Comparison of ENCODE assay signal across 14 cellular contexts in genomic region chr11:47378836-47379170, GRCh38. TPM values are rescaled to one million over a fixed set of nuclear protein-coding genes. Genes with fewer than 3 reads are reported as not detected.
DNase-seq lines count a peak whose midpoint lies in the region; ATAC-seq and TF ChIP-seq lines count a peak whose summit lies in the region.
"Had no signal": no experiment of that assay in that cellular context is flagged by ENCODE, and none has a peak within 500 bp of the region (broad histone marks: within the 10 kb centered on the region; RNA-seq: fewer than 3 reads in every experiment).

No MANE protein-coding gene starts in this region.

- no peaks in the 10 kb centered on the region for H3K9me3 ChIP-seq in H9 (ENCODE audit: control insufficient read depth, low read depth, low read length)

- H3K4ac ChIP-seq in H9 (ENCODE audit: low read depth, low read length), result no peak overlapping the region

- H3K27me3 Mint-ChIP-seq in activated B cell treated with CpG ODN at 0.5 μM for 24 hours, result no peaks in the 10 kb centered on the region
- no peaks in the 10 kb centered on the region for H3K27me3 Mint-ChIP-seq in stimulated activated naive B cell treated with anti-CD40 and anti-IgM and Interleukin-4, amounts not matched to agents 10 μg/mL and 1 μg/mL and 100 μg/mL, for 72 hours
- H3K27me3 Mint-ChIP-seq in H9 (ENCODE audit: low read depth), result peaks cover 5% of the 10 kb centered on the region
- H3K27me3 Mint-ChIP-seq: stimulated activated naive CD8-positive, alpha-beta T cell treated with anti-CD3 and anti-CD28 coated beads, Interleukin-15, Interleukin-2, amounts not matched to agents 100 ng/mL and 50 ng/mL, for 24 hours had no signal

- H3K23ac ChIP-seq in H9 (ENCODE audit: insufficient read length, low read depth, low read length), result no peak overlapping the region

- no peaks in the 10 kb centered on the region for H3K79me2 ChIP-seq in H9 (ENCODE audit: insufficient read depth, low read length)

- no peak overlapping the region for H2BK120ac ChIP-seq in H9 (ENCODE audit: low read depth, low read length, poor library complexity, severe bottlenecking)

- H2AFZ ChIP-seq in H9 (ENCODE audit: low read length), result no peak overlapping the region

- H3K9me3 Mint-ChIP-seq in activated B cell treated with CpG ODN at 0.5 μM for 24 hours, result no peaks in the 10 kb centered on the region
- H3K9me3 Mint-ChIP-seq in stimulated activated naive B cell treated with anti-CD40 and anti-IgM and Interleukin-4, amounts not matched to agents 10 μg/mL and 1 μg/mL and 100 μg/mL, for 72 hours, result no peaks in the 10 kb centered on the region
- H3K9me3 Mint-ChIP-seq in H9, result no peaks in the 10 kb centered on the region
- H3K9me3 Mint-ChIP-seq: stimulated activated naive CD8-positive, alpha-beta T cell treated with anti-CD3 and anti-CD28 coated beads, Interleukin-15, Interleukin-2, amounts not matched to agents 100 ng/mL and 50 ng/mL, for 24 hours had no signal

- H2AK5ac ChIP-seq in H9 (ENCODE audit: insufficient read length, low read length), result no peak overlapping the region

- TF ChIP-seq CTCF in activated B cell treated with CpG ODN at 0.5 μM for 24 hours (IDR thresholded peaks at IDR 0.05) (no peak), H9 (conservative IDR thresholded peaks at IDR 0.05) (no peak)

- no peak overlapping the region for H3T11ph ChIP-seq in H9 (ENCODE audit: low read length)

- DNase-seq in activated B cell treated with CpG ODN at 0.5 μM for 24 hours (no peak), H9 (no peak), sciatic nerve (ENCODE audit: low spot score) (no peak)
- DNase-seq in stimulated activated naive B cell treated with anti-CD40 and anti-IgM and Interleukin-4, amounts not matched to agents 10 μg/mL and 1 μg/mL and 100 μg/mL, for 72 hours, result no peak
- DNase-seq in activated CD4-positive, alpha-beta T cell treated with anti-CD3 and anti-CD28 coated beads, Interleukin-2, amount 50 U/mL, for 4 hours, result no peak
- DNase-seq: activated T-cell treated with anti-CD3 and anti-CD28 coated beads for 4 hours; NCI-H2227 treated with DMSO at 0.1 percent for 48 hours; nephron progenitor cell; stimulated activated CD4-positive, alpha-beta T cell treated with anti-CD3 and anti-CD28 coated beads, Interleukin-1b, Interleukin-23, amount 100 ng/mL, for 48 hours had no signal

- intact Hi-C loops in activated B cell treated with CpG ODN at 0.5 μM for 24 hours (cut with micrococcal nuclease) (loop anchor here (1.0 to 5.0 kb wide), 7 partner anchors 15 to 474 kb away; partner anchors contain the start of genes CELF1, PSMC3 and SLC39A13), sciatic nerve (cut with DNase I) (no loop called here)

- H3K79me1 ChIP-seq in H9 (ENCODE audit: insufficient read depth, low read depth, low read length, poor library complexity, severe bottlenecking), result no peaks in the 10 kb centered on the region

- no peaks in the 10 kb centered on the region for H3K23me2 ChIP-seq in H9 (ENCODE audit: insufficient read length, low read depth, low read length, poor library complexity, severe bottlenecking)

- peaks cover 46% of the 10 kb centered on the region for H3K4me1 Mint-ChIP-seq in activated B cell treated with CpG ODN at 0.5 μM for 24 hours
- H3K4me1 Mint-ChIP-seq in stimulated activated naive B cell treated with anti-CD40 and anti-IgM and Interleukin-4, amounts not matched to agents 10 μg/mL and 1 μg/mL and 100 μg/mL, for 72 hours, result peaks cover 27 to 39% of the 10 kb centered on the region in 2 donors
- peaks cover 3 to 4% of the 10 kb centered on the region in 2 experiments; a peak in 3 of 4 replicates for H3K4me1 Mint-ChIP-seq in H9

- H3K36me3 Mint-ChIP-seq in activated B cell treated with CpG ODN at 0.5 μM for 24 hours (ENCODE audit: low read depth) (peaks cover 29% of the 10 kb centered on the region), H9 (ENCODE audit: insufficient read depth in 1 of 3, low read depth in 3 of 3) (no peaks in the 10 kb centered on the region)
- H3K36me3 Mint-ChIP-seq in stimulated activated naive B cell treated with anti-CD40 and anti-IgM and Interleukin-4, amounts not matched to agents 10 μg/mL and 1 μg/mL and 100 μg/mL, for 72 hours, result peaks cover 23 to 31% of the 10 kb centered on the region in 2 donors

- no peak overlapping the region for H3K18ac ChIP-seq in H9 (ENCODE audit: insufficient read length, low read depth, low read length)

- H3K27ac ChIP-seq in H9 (ENCODE audit: insufficient read length, low read depth, low read length), result no peak overlapping the region
- H3K27ac ChIP-seq: KMS-11 had no signal

- no peak overlapping the region for H3K27ac Mint-ChIP-seq in activated B cell treated with CpG ODN at 0.5 μM for 24 hours
- no peak overlapping the region for H3K27ac Mint-ChIP-seq in stimulated activated naive B cell treated with anti-CD40 and anti-IgM and Interleukin-4, amounts not matched to agents 10 μg/mL and 1 μg/mL and 100 μg/mL, for 72 hours
- H3K27ac Mint-ChIP-seq in H9, result no peak overlapping the region; a peak in 1 of 7 replicates
- H3K27ac Mint-ChIP-seq: nephron progenitor cell had no signal

- no peaks in the 10 kb centered on the region for H3K4me1 ChIP-seq in H9 (ENCODE audit: insufficient read depth, low read length)

- H2BK12ac ChIP-seq in H9 (ENCODE audit: insufficient read length, low read depth, low read length), result no peak overlapping the region

- H4K5ac ChIP-seq in H9 (ENCODE audit: insufficient read length, low read depth, low read length), result no peak overlapping the region

- POLR2A ChIA-PET in activated B cell treated with CpG ODN at 0.5 μM for 24 hours (lab: Charles Lee), result interaction anchor here (0.5 to 3.9 kb wide), 14 partner anchors 13 to 762 kb away, joined by 3 to 106 read pairs (median 6); partner anchors contain the start of genes ATG13, DDB2, HARBI1 and MTCH2

- H3K27me3 ChIP-seq in H9 (ENCODE audit: insufficient read depth, low read length), result no peaks in the 10 kb centered on the region

- no peak overlapping the region for H2BK15ac ChIP-seq in H9 (ENCODE audit: low read depth, low read length)

- CTCF ChIA-PET in activated B cell treated with CpG ODN at 0.5 μM for 24 hours (lab: Charles Lee), result interaction anchor here (0.9 to 1.4 kb wide), 5 partner anchors 15 to 33 kb away, joined by 4 to 8 read pairs (median 6); no protein-coding TSS in a partner anchor

- H3K4me2 ChIP-seq in H9 (ENCODE audit: insufficient read depth, insufficient read length, low read length), result no peak overlapping the region
- H3K4me2 ChIP-seq: KMS-11 had no signal

- no peak overlapping the region for H4K91ac ChIP-seq in H9 (ENCODE audit: insufficient read length, low read depth, low read length)

- H3K9ac ChIP-seq in H9 (ENCODE audit: extremely low read depth, insufficient read length, low read length), result no peak overlapping the region
- H3K9ac ChIP-seq: KMS-11 had no signal

- no peak overlapping the region for H4K8ac ChIP-seq in H9 (replicated peaks; ENCODE audit: insufficient read length, low read depth, low read length)

- H3K56ac ChIP-seq in H9 (ENCODE audit: insufficient read length, low read depth, low read length), result no peak overlapping the region

- no peaks in the 10 kb centered on the region for H4K20me1 ChIP-seq in H9 (ENCODE audit: control insufficient read depth, insufficient read depth, insufficient read length)

- no peak overlapping the region for H2BK5ac ChIP-seq in H9 (ENCODE audit: insufficient read length, low read length)

- no peak overlapping the region for H3K14ac ChIP-seq in H9 (ENCODE audit: insufficient read depth, low read length)

- H3K4me3 Mint-ChIP-seq in activated B cell treated with CpG ODN at 0.5 μM for 24 hours, result peak overlapping the region; percentile 94
- no peak overlapping the region for H3K4me3 Mint-ChIP-seq in stimulated activated naive B cell treated with anti-CD40 and anti-IgM and Interleukin-4, amounts not matched to agents 10 μg/mL and 1 μg/mL and 100 μg/mL, for 72 hours
- no peak overlapping the region for H3K4me3 Mint-ChIP-seq in H9
- H3K4me3 Mint-ChIP-seq: nephron progenitor cell had no signal

- no peak overlapping the region for H2BK20ac ChIP-seq in H9 (ENCODE audit: low read depth, low read length, poor library complexity, severe bottlenecking)

- ATAC-seq in GM19025 (IDR thresholded peaks at IDR 0.05; ENCODE audit: low read depth, unreplicated experiment) (peak; percentile 9), HG02943 (IDR thresholded peaks at IDR 0.05; ENCODE audit: low read depth, unreplicated experiment) (peak; percentile 16), activated B cell treated with CpG ODN at 0.5 μM for 24 hours (ENCODE audit: low read depth) (no peak), sciatic nerve (no peak)
- ATAC-seq in stimulated activated naive B cell treated with anti-CD40 and anti-IgM and Interleukin-4, amounts not matched to agents 10 μg/mL and 1 μg/mL and 100 μg/mL, for 72 hours (replicated peaks), result peak; percentile 4 to 6

RNA-seq across cellular contexts. Expression of gene SPI1, which starts 0.5 kb away (rescaled TPM):
- total RNA-seq in activated B cell treated with CpG ODN at 0.5 μM for 24 hours, result 63.9 and 68.8 TPM in 2 replicates
- total RNA-seq in H9 (2021), result not detected in 2 replicates
- total RNA-seq in sciatic nerve, result 47.0 TPM
- total RNA-seq: epithelial cell of proximal tubule had no signal

RNA-seq across cellular contexts. Expression of gene MYBPC3, which starts 26.3 kb away (rescaled TPM):
- 0.46 and 0.69 TPM in 2 replicates for total RNA-seq in activated B cell treated with CpG ODN at 0.5 μM for 24 hours
- total RNA-seq in H9 (2021), result not detected in 2 replicates
- total RNA-seq in sciatic nerve, result 0.53 TPM
- total RNA-seq: epithelial cell of proximal tubule had no signal

RNA-seq across cellular contexts. Expression of gene SLC39A13, which starts 29.6 kb away (rescaled TPM):
- total RNA-seq in activated B cell treated with CpG ODN at 0.5 μM for 24 hours (27.5 and 28.2 TPM in 2 replicates), H9 (2021) (25.8 and 29.2 TPM in 2 replicates), sciatic nerve (55.5 TPM)

RNA-seq across cellular contexts. Expression of gene PSMC3, which starts 47.4 kb away (rescaled TPM):
- 101 and 126 TPM in 2 replicates for total RNA-seq in activated B cell treated with CpG ODN at 0.5 μM for 24 hours
- 179 TPM in 2 replicates for total RNA-seq in H9 (2021)
- 97.5 TPM for total RNA-seq in sciatic nerve

Comparison
In these comparisons a context has a peak if more than half of its experiments do, and no peak if none do; other contexts are left out.
1. ATAC-seq: peak in GM19025 (single experiment), HG02943 (single experiment) and stimulated activated naive B cell treated with anti-CD40 and anti-IgM and Interleukin-4, amounts not matched to agents 10 μg/mL and 1 μg/mL and 100 μg/mL, for 72 hours (2 of 2); none in activated B cell treated with CpG ODN at 0.5 μM for 24 hours (single experiment) and sciatic nerve (single experiment).
2. RNA of gene SPI1, which starts 0.5 kb away (total RNA-seq): 63.9 to 68.8 TPM in activated B cell treated with CpG ODN at 0.5 μM for 24 hours and 47.0 TPM in sciatic nerve (single experiment); not detected in H9; every median in the first group is over 10 times any median in the second.